In genomic region chr17:21043296-21044232, GRCh38 we compare ENCODE assay signal across 8 cellular contexts. TPM values are rescaled to one million over a fixed set of nuclear protein-coding genes. Genes with fewer than 3 reads are reported as not detected.
DNase-seq lines count a peak whose midpoint lies in the region; ATAC-seq, FAIRE-seq and TF ChIP-seq lines count a peak whose summit lies in the region.

No MANE protein-coding gene starts in this region.

- H3K9me3 ChIP-seq in MG63 (peaks cover 7% of the 10 kb centered on the region; the same call in 1 of the 2 replicates), SJCRH30 (replicated peaks) (no peaks in the 10 kb centered on the region)

- H3K27me3 ChIP-seq in MG63 (0 out of 2 replicates have a peak, but pooled peaks cover 2% of the 10 kb centered on the region), SJCRH30 (no peaks in the 10 kb centered on the region)

- peak overlapping the region; percentile 88 to 92 for H3K27ac Mint-ChIP-seq in activated naive CD4-positive, alpha-beta T cell treated with anti-CD3 and anti-CD28 coated beads, Interleukin-2, amount 50 U/mL, for 72 hours
- peak overlapping the region; percentile 97 for H3K27ac Mint-ChIP-seq in progenitor cell of endocrine pancreas

- intact Hi-C loops in cardiac septum (cut with DNase I) = loop anchor here (2.0 to 5.0 kb wide), 5 partner anchors 46 to 243 kb away; partner anchors contain the start of gene TMEM11

- H3K9me3 Mint-ChIP-seq in activated naive CD4-positive, alpha-beta T cell treated with anti-CD3 and anti-CD28 coated beads, Interleukin-2, amount 50 U/mL, for 72 hours = no peaks in the 10 kb centered on the region
- no peaks in the 10 kb centered on the region for H3K9me3 Mint-ChIP-seq in progenitor cell of endocrine pancreas (ENCODE audit: low read depth)

- FAIRE-seq in H54 (lab: Jason Lieb, UNC) = no peak
- FAIRE-seq in urothelium cell line (lab: Jason Lieb, UNC) = no peak

- H3K4me3 ChIP-seq in MG63 = peak overlapping the region; percentile 61
- H3K4me3 ChIP-seq in SJCRH30 = peak overlapping the region; percentile 76

- H3K4me1 ChIP-seq in SJCRH30 = peaks cover 3% of the 10 kb centered on the region

- peak; percentile 89 to 92 for ATAC-seq in activated naive CD4-positive, alpha-beta T cell treated with anti-CD3 and anti-CD28 coated beads, Interleukin-2, amount 50 U/mL, for 72 hours

- peaks cover 9 to 10% of the 10 kb centered on the region in 2 donors for H3K36me3 Mint-ChIP-seq in activated naive CD4-positive, alpha-beta T cell treated with anti-CD3 and anti-CD28 coated beads, Interleukin-2, amount 50 U/mL, for 72 hours
- H3K36me3 Mint-ChIP-seq in progenitor cell of endocrine pancreas (ENCODE audit: insufficient read depth) = no peaks in the 10 kb centered on the region

- peak overlapping the region; percentile 75 for H3K4me3 Mint-ChIP-seq in progenitor cell of endocrine pancreas (ENCODE audit: low read depth)

- TF ChIP-seq POLR2A in H54 (IDR thresholded peaks at IDR 0.05; ENCODE audit: low read depth, low read length) = peak; percentile 72

- H3K36me3 ChIP-seq in MG63 = peaks cover 33% of the 10 kb centered on the region
- peaks cover 23% of the 10 kb centered on the region for H3K36me3 ChIP-seq in SJCRH30

- peak overlapping the region; percentile 90 for H3K27ac ChIP-seq in SJCRH30

- H3K4me1 Mint-ChIP-seq in progenitor cell of endocrine pancreas (ENCODE audit: low read depth) = peaks cover 20% of the 10 kb centered on the region

- no peaks in the 10 kb centered on the region for H3K27me3 Mint-ChIP-seq in progenitor cell of endocrine pancreas

- TF ChIP-seq CTCF in progenitor cell of endocrine pancreas (IDR thresholded peaks at IDR 0.05; ENCODE audit: unreplicated experiment) = peak; percentile 69

- DNase-seq in GDM1 (lab: John Stamatoyannopoulos, UW) = peak; percentile 98
- peak; percentile 89 for DNase-seq in H54 (ENCODE audit: insufficient read length, low spot score)
- peak; percentile 100 for DNase-seq in MG63
- DNase-seq in SJCRH30 = peak; percentile 100
- peak in 1 of 2 donors; percentile 98 for DNase-seq in activated naive CD4-positive, alpha-beta T cell treated with anti-CD3 and anti-CD28 coated beads, Interleukin-2, amount 50 U/mL, for 72 hours (ENCODE audit: low spot score in 2 of 2)
- peak; percentile 98 for DNase-seq in cardiac septum (ENCODE audit: low spot score)
- peak; percentile 93 for DNase-seq in progenitor cell of endocrine pancreas (ENCODE audit: low spot score, unreplicated experiment)
- peak; percentile 77 for DNase-seq in urothelium cell line (ENCODE audit: low spot score)

RNA-seq across cellular contexts. Expression of gene USP22, which starts 0.8 kb away (rescaled TPM):
- total RNA-seq in MG63 (2014; rRNA removed; shearing (Covaris generic); ENCODE audit: low replicate concordance) = 164 and 188 TPM in 2 replicates
- 621 and 662 TPM in 2 replicates for total RNA-seq in SJCRH30 (2014; rRNA removed; shearing (Covaris generic))
- total RNA-seq in activated naive CD4-positive, alpha-beta T cell treated with anti-CD3 and anti-CD28 coated beads, Interleukin-2, amount 50 U/mL, for 72 hours = 100 to 1,000 TPM; 146 to 180 TPM
- total RNA-seq in cardiac septum (200 TPM), progenitor cell of endocrine pancreas (368 and 373 TPM in 2 replicates)
